In the genomic region with DNA sequence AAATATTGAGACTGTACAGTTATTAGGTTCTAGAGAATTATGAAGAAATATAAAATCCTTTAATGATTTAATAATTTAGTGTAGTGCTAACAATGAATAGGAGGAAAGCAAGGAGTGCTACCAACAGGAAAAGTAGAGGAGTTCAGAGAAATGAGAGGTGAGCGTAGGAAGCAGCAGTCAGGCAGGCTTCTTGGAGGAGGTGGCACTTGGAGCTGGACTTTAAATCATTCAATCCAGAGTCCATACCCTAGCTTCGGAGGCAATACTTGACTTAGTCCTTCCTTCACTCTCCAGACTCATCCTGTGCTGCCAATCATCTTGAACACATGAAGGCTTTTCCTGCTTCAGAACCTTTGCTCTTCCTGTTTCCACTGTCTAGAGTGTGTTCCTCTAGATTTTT, we compare ENCODE assay signal across 29 cellular contexts.
"Had no signal": no experiment of that assay in that cellular context is flagged by ENCODE, and none has a peak within 500 bp of the region (broad histone marks: within the 10 kb centered on the region; RNA-seq: fewer than 3 reads in every experiment).

No MANE protein-coding gene starts in this region.

- ATAC-seq: natural killer cell; right lobe of liver; stimulated activated memory B cell treated with anti-CD40 and anti-IgM and Interleukin-4, amounts not matched to agents 10 μg/mL and 1 μg/mL and 100 μg/mL, for 72 hours; stimulated activated naive CD8-positive, alpha-beta T cell treated with anti-CD3 and anti-CD28 coated beads, Interleukin-15, amount 100 ng/mL, for 72 hours had no signal

- H2AFZ ChIP-seq: neural progenitor cell, parathyroid adenoma had no signal

- H3K4me1 Mint-ChIP-seq: immature natural killer cell; naive B cell; natural killer cell; stimulated activated memory B cell treated with anti-CD40 and anti-IgM and Interleukin-4, amounts not matched to agents 10 μg/mL and 1 μg/mL and 100 μg/mL, for 72 hours; stimulated activated naive CD8-positive, alpha-beta T cell treated with anti-CD3 and anti-CD28 coated beads, Interleukin-15, amount 100 ng/mL, for 72 hours had no signal

- H3K4me1 ChIP-seq: left ventricle myocardium inferior, parathyroid adenoma, right atrium auricular region, right lobe of liver, tibial nerve, uterus had no signal

- H3K36me3 ChIP-seq: left ventricle myocardium inferior, neural progenitor cell, neutrophil, right atrium auricular region, right lobe of liver, tibial nerve, uterus had no signal

- H3K4me3 ChIP-seq: left ventricle myocardium inferior, lung, neural progenitor cell, right atrium auricular region, right lobe of liver, smooth muscle cell, tibial nerve, uterus had no signal

- DNase-seq: hypothalamus; immature natural killer cell; islet precursor cell; left ventricle myocardium inferior; mesendoderm; naive B cell; natural killer cell; nephron progenitor cell; occipital lobe; right lobe of liver; stimulated activated CD4-positive, alpha-beta T cell treated with anti-CD3 and anti-CD28 coated beads, Interleukin-1b, Interleukin-23, amount 100 ng/mL, for 48 hours; stimulated activated CD4-positive, alpha-beta T cell treated with anti-CD3 and anti-CD28 coated beads, Interleukin-2, amount 100 ng/mL, for 48 hours; stimulated activated CD4-positive, alpha-beta T cell treated with anti-CD3 and anti-CD28 coated beads, Interleukin-4, amount 100 ng/mL, for 4 hours; stimulated activated CD8-positive, alpha-beta memory T cell treated with anti-CD3 and anti-CD28 coated beads, Interleukin-4, amount 100 ng/mL, for 48 hours; stimulated activated naive CD4-positive, alpha-beta T cell treated with Interleukin-2 at 50 U/mL for 16 hours; stimulated activated naive CD8-positive, alpha-beta T cell treated with anti-CD3 and anti-CD28 coated beads, Interleukin-15, amount 100 ng/mL, for 72 hours; substantia nigra; uterus had no signal

- H3K4me2 ChIP-seq: neural progenitor cell, smooth muscle cell had no signal

- H3K4me3 Mint-ChIP-seq: immature natural killer cell; mesothelial cell of epicardium; natural killer cell; nephron progenitor cell; neural progenitor cell; stimulated activated memory B cell treated with anti-CD40 and anti-IgM and Interleukin-4, amounts not matched to agents 10 μg/mL and 1 μg/mL and 100 μg/mL, for 72 hours; stimulated activated naive CD8-positive, alpha-beta T cell treated with anti-CD3 and anti-CD28 coated beads, Interleukin-15, amount 100 ng/mL, for 72 hours; type B pancreatic cell had no signal

- H3K79me2 ChIP-seq: parathyroid adenoma had no signal

- H3K36me3 Mint-ChIP-seq: immature natural killer cell; mesothelial cell of epicardium; naive B cell; natural killer cell; neural progenitor cell; stimulated activated memory B cell treated with anti-CD40 and anti-IgM and Interleukin-4, amounts not matched to agents 10 μg/mL and 1 μg/mL and 100 μg/mL, for 72 hours had no signal

- H3K27ac ChIP-seq: left ventricle myocardium inferior, neural progenitor cell, neutrophil, parathyroid adenoma, right atrium auricular region, right lobe of liver, tibial nerve, uterus had no signal

- H3K9me3 ChIP-seq: left ventricle myocardium inferior, neutrophil, right atrium auricular region, right lobe of liver, tibial nerve, uterus had no signal

- H3K27me3 ChIP-seq: neural progenitor cell, neutrophil, right atrium auricular region, right lobe of liver, tibial nerve, uterus had no signal

- H3K27ac Mint-ChIP-seq: immature natural killer cell; mesothelial cell of epicardium; naive B cell; natural killer cell; nephron progenitor cell; neural progenitor cell; progenitor cell of endocrine pancreas; stimulated activated memory B cell treated with anti-CD40 and anti-IgM and Interleukin-4, amounts not matched to agents 10 μg/mL and 1 μg/mL and 100 μg/mL, for 72 hours; stimulated activated naive CD8-positive, alpha-beta T cell treated with anti-CD3 and anti-CD28 coated beads, Interleukin-15, amount 100 ng/mL, for 72 hours; type B pancreatic cell had no signal

- H3K9ac ChIP-seq: neural progenitor cell, parathyroid adenoma had no signal

- H3K9me3 Mint-ChIP-seq: mesothelial cell of epicardium; nephron progenitor cell; neural progenitor cell; stimulated activated memory B cell treated with anti-CD40 and anti-IgM and Interleukin-4, amounts not matched to agents 10 μg/mL and 1 μg/mL and 100 μg/mL, for 72 hours; type B pancreatic cell had no signal

- H3K27me3 Mint-ChIP-seq: stimulated activated memory B cell treated with anti-CD40 and anti-IgM and Interleukin-4, amounts not matched to agents 10 μg/mL and 1 μg/mL and 100 μg/mL, for 72 hours had no signal
